8 cellular contexts compared by ENCODE assay signal in the genomic region with DNA sequence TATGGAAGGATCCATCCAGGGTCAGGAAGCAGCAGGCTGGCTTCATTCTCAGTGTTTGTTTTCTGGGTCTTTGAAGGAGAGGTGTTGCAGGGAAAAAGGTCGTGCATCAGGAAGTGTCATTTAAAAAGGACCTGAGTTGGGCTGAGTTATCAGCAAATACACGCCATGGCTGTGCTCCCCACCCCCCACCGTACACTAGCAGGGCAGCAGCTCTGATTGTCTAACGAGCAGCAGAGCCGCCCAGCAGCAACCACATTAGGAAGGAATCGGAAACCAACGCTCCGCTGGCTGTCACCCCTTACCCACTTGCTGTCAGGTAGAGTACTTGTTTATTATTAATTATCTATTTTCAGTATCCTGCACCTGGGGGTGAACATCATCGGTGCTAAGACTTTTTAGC.
A peak's percentile ranks its signal among the peaks of the same experiment; 100 is the strongest.
DNase-seq lines count a peak whose midpoint lies in the region; ATAC-seq, FAIRE-seq and TF ChIP-seq lines count a peak whose summit lies in the region.

No MANE protein-coding gene starts in this region.

- no peak for DNase-seq in CD8-positive, alpha-beta T cell
- DNase-seq in HFFc6 (no peak), keratinocyte (ENCODE audit: low read depth, low spot score) (no peak), NAMALWA (ENCODE audit: low spot score) (no peak), GM20000 (ENCODE audit: low spot score) (no peak)
- no peak for DNase-seq in T-helper 2 cell treated with Interferon-gamma antibody and Interleukin-4, amounts not matched to agents 5 μg/mL and 100 μg/mL, for 36 hours (ENCODE audit: low spot score)

- no peak for ATAC-seq in CD8-positive, alpha-beta T cell
- ATAC-seq in HG02571 (IDR thresholded peaks at IDR 0.05; ENCODE audit: unreplicated experiment): no peak
- ATAC-seq in GM21576 (IDR thresholded peaks at IDR 0.05; ENCODE audit: unreplicated experiment): no peak

- peaks cover 27% of the 10 kb centered on the region for H3K4me1 ChIP-seq in CD8-positive, alpha-beta T cell (ENCODE audit: insufficient read depth, low read length)
- peaks cover 59% of the 10 kb centered on the region for H3K4me1 ChIP-seq in keratinocyte (ENCODE audit: control insufficient read depth, extremely low read depth, insufficient read depth, low read length)

- peak overlapping the region; percentile 16 for H3K9ac ChIP-seq in keratinocyte (ENCODE audit: control insufficient read depth, extremely low read depth, insufficient read depth, low read length)

- H3K27me3 Mint-ChIP-seq in CD8-positive, alpha-beta T cell (ENCODE audit: low read depth): peaks cover 35% of the 10 kb centered on the region
- H3K27me3 Mint-ChIP-seq in HFFc6 (ENCODE audit: insufficient read depth): peaks cover 2% of the 10 kb centered on the region; the same call in 1 of the 2 replicates
- peaks cover 52% of the 10 kb centered on the region for H3K27me3 Mint-ChIP-seq in T-helper 2 cell treated with Interferon-gamma antibody and Interleukin-4, amounts not matched to agents 5 μg/mL and 100 μg/mL, for 36 hours (ENCODE audit: low read depth)

- H2AFZ ChIP-seq in keratinocyte (ENCODE audit: control insufficient read depth, low read length): no peak overlapping the region

- H3K36me3 Mint-ChIP-seq in CD8-positive, alpha-beta T cell: no peaks in the 10 kb centered on the region
- peaks cover 6% of the 10 kb centered on the region; the same call in 1 of the 2 replicates for H3K36me3 Mint-ChIP-seq in HFFc6 (ENCODE audit: low read depth)
- no peaks in the 10 kb centered on the region for H3K36me3 Mint-ChIP-seq in T-helper 2 cell treated with Interferon-gamma antibody and Interleukin-4, amounts not matched to agents 5 μg/mL and 100 μg/mL, for 36 hours (ENCODE audit: low read depth)

- FAIRE-seq in keratinocyte (lab: Jason Lieb, UNC): no peak

- dilution Hi-C loops in keratinocyte (cut with MboI; ENCODE audit: extremely low pct_ligation_motif_present, low sequenced_read_pairs): loop anchor here (25.0 kb wide), 1 partner anchor 174 kb away; the partner anchor contains the start of gene IL6

- peak overlapping the region; percentile 82 for H3K4me2 ChIP-seq in keratinocyte (ENCODE audit: control insufficient read depth, extremely low read depth, insufficient read depth, low read depth, low read length)

- peaks cover 36% of the 10 kb centered on the region for H3K4me1 Mint-ChIP-seq in CD8-positive, alpha-beta T cell (ENCODE audit: low read depth)
- peaks cover 83% of the 10 kb centered on the region for H3K4me1 Mint-ChIP-seq in HFFc6 (ENCODE audit: low read depth)
- H3K4me1 Mint-ChIP-seq in T-helper 2 cell treated with Interferon-gamma antibody and Interleukin-4, amounts not matched to agents 5 μg/mL and 100 μg/mL, for 36 hours (ENCODE audit: low read depth): peaks cover 55% of the 10 kb centered on the region

- no peak overlapping the region for H3K4me3 ChIP-seq in CD8-positive, alpha-beta T cell (ENCODE audit: low read depth, low read length)
- no peak overlapping the region for H3K4me3 ChIP-seq in keratinocyte (ENCODE audit: control insufficient read depth in 2 of 3, extremely low read depth in 1 of 3, insufficient read depth in 2 of 3, low read depth in 1 of 3, low read length in 3 of 3)

- H3K79me2 ChIP-seq in keratinocyte (ENCODE audit: control insufficient read depth, insufficient read depth, low read length): no peaks in the 10 kb centered on the region

- CTCF ChIA-PET in CD8-positive, alpha-beta T cell (lab: Charles Lee): interaction anchor here (1.1 to 10.9 kb wide), 4 partner anchors 163 to 493 kb away, joined by 3 to 129 read pairs (median 49); partner anchors contain the start of gene IL6

- no peak for TF ChIP-seq CTCF in CD8-positive, alpha-beta T cell (IDR thresholded peaks at IDR 0.05)
- no peak for TF ChIP-seq CTCF in HFFc6 (IDR thresholded peaks at IDR 0.05)
- TF ChIP-seq CTCF in keratinocyte (optimal IDR thresholded peaks at IDR 0.05 in 1 of 3, IDR thresholded peaks at IDR 0.05 in 1 of 3, conservative IDR thresholded peaks at IDR 0.05 in 1 of 3; ENCODE audit: extremely low read depth in 1 of 3, insufficient read depth in 2 of 3, low read length in 3 of 3): no peak
- TF ChIP-seq CTCF in GM20000 (IDR thresholded peaks at IDR 0.05; ENCODE audit: extremely low read depth, missing control alignments): no peak

- peak overlapping the region; percentile 40 for H3K4me3 Mint-ChIP-seq in CD8-positive, alpha-beta T cell
- H3K4me3 Mint-ChIP-seq in HFFc6: peak overlapping the region; percentile 76; the same call in 1 of the 2 replicates
- peak overlapping the region; percentile 74 for H3K4me3 Mint-ChIP-seq in T-helper 2 cell treated with Interferon-gamma antibody and Interleukin-4, amounts not matched to agents 5 μg/mL and 100 μg/mL, for 36 hours

- H3K9me3 ChIP-seq in CD8-positive, alpha-beta T cell (ENCODE audit: low read length): no peaks in the 10 kb centered on the region
- no peaks in the 10 kb centered on the region for H3K9me3 ChIP-seq in keratinocyte (ENCODE audit: control insufficient read depth, low read depth, low read length)

- no peak overlapping the region for H3K27ac Mint-ChIP-seq in CD8-positive, alpha-beta T cell
- peak overlapping the region; percentile 95 for H3K27ac Mint-ChIP-seq in HFFc6
- peak overlapping the region; percentile 35 for H3K27ac Mint-ChIP-seq in T-helper 2 cell treated with Interferon-gamma antibody and Interleukin-4, amounts not matched to agents 5 μg/mL and 100 μg/mL, for 36 hours

- POLR2A ChIA-PET in CD8-positive, alpha-beta T cell (lab: Charles Lee): no interaction called here

- H3K36me3 ChIP-seq in CD8-positive, alpha-beta T cell (ENCODE audit: insufficient read depth, low read length): no peaks in the 10 kb centered on the region
- no peaks in the 10 kb centered on the region for H3K36me3 ChIP-seq in keratinocyte (ENCODE audit: control insufficient read depth in 2 of 2, extremely low read depth in 1 of 2, insufficient read depth in 2 of 2, low read length in 2 of 2)

- no peaks in the 10 kb centered on the region for H3K9me1 ChIP-seq in keratinocyte (ENCODE audit: control insufficient read depth, extremely low read depth, insufficient read depth, low read length)

- H3K27me3 ChIP-seq in CD8-positive, alpha-beta T cell (ENCODE audit: insufficient read depth, low read length): no peaks in the 10 kb centered on the region
- no peaks in the 10 kb centered on the region for H3K27me3 ChIP-seq in keratinocyte (ENCODE audit: control insufficient read depth, extremely low read depth, insufficient read depth, low read length)

- no peak overlapping the region for H3K27ac ChIP-seq in CD8-positive, alpha-beta T cell (ENCODE audit: low read depth, low read length)
- H3K27ac ChIP-seq in keratinocyte (ENCODE audit: control insufficient read depth, insufficient read depth, low read length): peak overlapping the region; percentile 86

- no peaks in the 10 kb centered on the region for H4K20me1 ChIP-seq in keratinocyte (ENCODE audit: control insufficient read depth, extremely low read depth, insufficient read depth, low read length)

- H3K9me3 Mint-ChIP-seq in CD8-positive, alpha-beta T cell: no peaks in the 10 kb centered on the region
- no peaks in the 10 kb centered on the region for H3K9me3 Mint-ChIP-seq in HFFc6
- H3K9me3 Mint-ChIP-seq in T-helper 2 cell treated with Interferon-gamma antibody and Interleukin-4, amounts not matched to agents 5 μg/mL and 100 μg/mL, for 36 hours: no peaks in the 10 kb centered on the region

- intact Hi-C loops in CD8-positive, alpha-beta T cell (cut with DNase I, micrococcal nuclease): loop anchor here in 1 of 2 experiments (5.0 kb wide), 1 partner anchor 219 kb away; no protein-coding TSS in a partner anchor
